ENCODE assay signal across 8 cellular contexts in genomic region chr5:61768692-61769281, GRCh38.
DNase-seq lines count a peak whose midpoint lies in the region; ATAC-seq, FAIRE-seq and TF ChIP-seq lines count a peak whose summit lies in the region.

No MANE protein-coding gene starts in this region.

- no peaks in the 10 kb centered on the region for H3K79me2 ChIP-seq in OCI-LY1 (ENCODE audit: insufficient read depth, low read length)

- no peaks in the 10 kb centered on the region for H3K27me3 ChIP-seq in OCI-LY1 (ENCODE audit: insufficient read depth, low read length)

- H2AFZ ChIP-seq in OCI-LY1 (ENCODE audit: low read length) = no peak overlapping the region

- H3K4me2 ChIP-seq in OCI-LY1 (ENCODE audit: low read length) = no peak overlapping the region

- peak; percentile 79 for DNase-seq in DMS 273 (lab: John Stamatoyannopoulos, UW; ENCODE audit: unreplicated experiment)
- DNase-seq in GM19240 (ENCODE audit: insufficient read length, low spot score) = peak; percentile 30
- peak; percentile 11 for DNase-seq in fibroblast of mammary gland (ENCODE audit: low read depth)
- DNase-seq in urothelium cell line (ENCODE audit: low spot score) = peak; percentile 58
- DNase-seq in activated naive CD4-positive, alpha-beta T cell treated with Interleukin-2 at 50 U/mL for 16 hours = no peak
- DNase-seq in central memory CD4-positive, alpha-beta T cell = no peak

- H4K20me1 ChIP-seq in OCI-LY1 (ENCODE audit: insufficient read depth, low read length) = no peaks in the 10 kb centered on the region

- TF ChIP-seq CTCF in OCI-LY1 (IDR thresholded peaks at IDR 0.05; ENCODE audit: low read length) = peak; percentile 83
- TF ChIP-seq CTCF in fibroblast of mammary gland (conservative IDR thresholded peaks at IDR 0.05; ENCODE audit: control insufficient read depth, insufficient read depth, low read depth, low read length) = peak; percentile 60

- no peaks in the 10 kb centered on the region for H3F3A ChIP-seq in OCI-LY1 (ENCODE audit: insufficient read depth, low read length)

- H3K36me3 ChIP-seq in OCI-LY1 (ENCODE audit: insufficient read depth, low read length) = no peaks in the 10 kb centered on the region

- no peak overlapping the region for H3K4me3 ChIP-seq in OCI-LY1 (ENCODE audit: low read depth, low read length, poor library complexity, severe bottlenecking)
- H3K4me3 ChIP-seq in fibroblast of mammary gland (ENCODE audit: control insufficient read depth, low read depth, low read length) = no peak overlapping the region

- H3K9me3 ChIP-seq in OCI-LY1 (ENCODE audit: low read length) = no peaks in the 10 kb centered on the region

- FAIRE-seq in urothelium cell line (lab: Jason Lieb, UNC) = no peak

- no peaks in the 10 kb centered on the region for H3K9me2 ChIP-seq in OCI-LY1 (ENCODE audit: low read depth, low read length)

- H3K4me1 ChIP-seq in OCI-LY1 (ENCODE audit: insufficient read depth, low read length, severe bottlenecking) = no peaks in the 10 kb centered on the region

- no peak overlapping the region for H3K9ac ChIP-seq in OCI-LY1 (ENCODE audit: low read length)

- no peak overlapping the region for H3K27ac ChIP-seq in OCI-LY1 (ENCODE audit: low read depth, low read length, poor library complexity, severe bottlenecking)

- ATAC-seq in HG03097 (IDR thresholded peaks at IDR 0.05; ENCODE audit: low FRiP score, unreplicated experiment) = peak; percentile 97

Comparison
In these comparisons a context has a peak if more than half of its experiments do, and no peak if none do; other contexts are left out.
1. DNase-seq: peak in DMS 273 (single experiment), GM19240 (single experiment), fibroblast of mammary gland (single experiment) and urothelium cell line (single experiment); none in activated naive CD4-positive, alpha-beta T cell treated with Interleukin-2 at 50 U/mL for 16 hours (single experiment) and central memory CD4-positive, alpha-beta T cell (single experiment).